2 cellular contexts compared by ENCODE assay signal in the genomic region with DNA sequence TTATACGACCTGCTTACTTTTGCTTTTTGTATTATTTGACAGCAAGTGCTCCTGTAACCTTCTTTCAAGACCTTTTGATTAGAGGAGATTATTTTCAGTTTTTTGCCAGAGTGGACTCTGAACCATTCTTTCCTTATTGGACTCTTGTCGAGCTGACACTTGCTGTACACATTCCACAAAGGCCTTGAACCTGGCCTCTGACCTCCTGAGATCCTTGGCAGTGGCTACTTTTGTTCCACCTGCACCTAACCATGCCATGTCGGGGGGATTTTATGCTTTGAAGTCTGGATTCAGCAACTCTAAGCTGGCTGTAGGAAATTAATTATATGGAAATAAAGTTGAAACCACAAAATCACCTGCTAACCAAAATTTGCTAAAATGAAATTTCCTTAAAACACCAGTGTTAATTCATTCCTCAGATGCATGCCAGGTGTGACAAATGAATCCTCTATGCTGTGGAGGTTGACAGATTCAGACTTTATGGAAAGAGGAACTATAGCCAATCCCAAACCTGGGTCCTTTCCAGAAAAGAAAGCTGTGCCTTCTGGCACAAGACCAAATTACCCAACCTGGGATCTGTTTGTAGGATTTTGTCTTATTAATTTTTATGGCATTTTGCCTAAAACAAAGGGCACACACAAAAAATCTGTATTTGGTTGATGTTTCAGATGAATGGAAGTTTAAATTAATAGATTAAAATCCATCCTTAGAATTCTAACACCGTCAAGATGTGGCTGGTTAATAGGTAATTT.
TF ChIP-seq lines count a peak whose summit lies in the region.

No MANE protein-coding gene starts in this region.

TF ChIP-seq in HCT116, 20 proteins besides CTCF, POLR2A, EP300 and RAD21:
- no peak for TF ChIP-seq EGR1 (IDR thresholded peaks at IDR 0.05; ENCODE audit: low read depth)
- peak; percentile 21 for TF ChIP-seq TCF7L2 (IDR thresholded peaks at IDR 0.05; ENCODE audit: borderline replicate concordance, extremely low read depth, insufficient read depth, insufficient read length)
TF ChIP-seq in HCT116: peak in this region for 1.

TF ChIP-seq in GM23338, 12 proteins besides CTCF, POLR2A, EP300 and RAD21:
- TF ChIP-seq NANOG (IDR thresholded peaks at IDR 0.05; ENCODE audit: borderline replicate concordance), result no peak
